ENCODE assay signal across 1 cellular context in genomic region chr3:77620009-77620408, GRCh38.
TF ChIP-seq lines count a peak whose summit lies in the region.

No MANE protein-coding gene starts in this region.

TF ChIP-seq in IMR-90, 13 proteins besides CTCF, POLR2A, EP300 and RAD21 (continued from another document):
- no peak for TF ChIP-seq USF2 (IDR thresholded peaks at IDR 0.05; ENCODE audit: low read depth, low read length)
- TF ChIP-seq ELK1 (IDR thresholded peaks at IDR 0.05; ENCODE audit: borderline replicate concordance, low read depth, low read length), result no peak
- TF ChIP-seq BHLHE40 (IDR thresholded peaks at IDR 0.05; ENCODE audit: low read depth, low read length), result no peak
- TF ChIP-seq SMC3 (IDR thresholded peaks at IDR 0.05; ENCODE audit: low read depth, low read length), result no peak
- no peak for TF ChIP-seq FOS (IDR thresholded peaks at IDR 0.05; ENCODE audit: low read depth, low read length)
- no peak for TF ChIP-seq CHD1 (IDR thresholded peaks at IDR 0.05; ENCODE audit: low read depth, low read length)
- TF ChIP-seq MXI1 (IDR thresholded peaks at IDR 0.05; ENCODE audit: borderline replicate concordance, low read depth, low read length), result no peak
- TF ChIP-seq MAFK (IDR thresholded peaks at IDR 0.05; ENCODE audit: low read depth, low read length), result no peak
